17 cellular contexts compared by ENCODE assay signal in genomic region chrX:10564484-10564883, GRCh38. TPM values are rescaled to one million over a fixed set of nuclear protein-coding genes. Genes with fewer than 3 reads are reported as not detected.
"Had no signal": no experiment of that assay in that cellular context is flagged by ENCODE, and none has a peak within 500 bp of the region (broad histone marks: within the 10 kb centered on the region; RNA-seq: fewer than 3 reads in every experiment).

No MANE protein-coding gene starts in this region.

- H3K9me3 ChIP-seq: esophagus muscularis mucosa had no signal

- H3K4me3 ChIP-seq: coronary artery, esophagus muscularis mucosa, skin epidermis, tibial artery had no signal

- H3K36me3 ChIP-seq: tibial artery had no signal

- H3K27me3 ChIP-seq: esophagus muscularis mucosa, tibial artery had no signal

- DNase-seq: activated CD4-positive, alpha-beta T cell treated with anti-CD3 and anti-CD28 coated beads, Interleukin-2, amount 50 U/mL, for 1 hour; activated CD8-positive, alpha-beta memory T cell treated with anti-CD3 and anti-CD28 coated beads for 24 hours; activated naive CD8-positive, alpha-beta T cell treated with anti-CD3 and anti-CD28 coated beads, Interleukin-2, amount 10 ng/mL, durations not matched to agents 7 days and 5 days; central memory CD4-positive, alpha-beta T cell; hypothalamus; kidney; stimulated activated CD4-positive, alpha-beta T cell treated with anti-CD3 and anti-CD28 coated beads, Interleukin-15, amount 100 ng/mL, for 24 hours; stimulated activated CD4-positive, alpha-beta T cell treated with anti-CD3 and anti-CD28 coated beads, Interleukin-4, amount 100 ng/mL, for 1 hour; stimulated activated naive CD4-positive, alpha-beta T cell; tibial artery had no signal

- ATAC-seq: activated CD4-positive, CD25-positive, alpha-beta regulatory T cell treated with anti-CD3 and anti-CD28 coated beads, Interleukin-2, amount 50 U/mL, for 24 hours; natural killer cell treated with Interleukin-12 subunit alpha and Interleukin-12 subunit beta and Interleukin-15 and Interleukin-18, amount 100 ng/mL, for 72 hours had no signal

- FAIRE-seq: urothelium cell line had no signal

- H3K27ac ChIP-seq: coronary artery, esophagus muscularis mucosa, skin epidermis, tibial artery had no signal

- H3K4me1 ChIP-seq: tibial artery had no signal

RNA-seq across cellular contexts. Expression of gene MID1, which starts 55.9 kb away (rescaled TPM):
- total RNA-seq: activated T-helper 1 cell treated with anti-CD3 and anti-CD28 coated beads, Interleukin-12 subunit alpha, Interleukin-12 subunit beta, Interleukin-2, Interleukin-4 antibody, amounts not matched to agents 30 ng/mL and 10 ng/mL and 1 ng/mL, durations not matched to agents 14 hours and 24 hours and 36 hours had no signal
